ENCODE assay signal across 1 cellular context in genomic region chr15:90201150-90201943, GRCh38.
A peak's percentile ranks its signal among the peaks of the same experiment; 100 is the strongest.
TF ChIP-seq lines count a peak whose summit lies in the region.

Gene SEMA4B, plus strand, starts transcription at chr15:90201330. Its CDS starts 249 bp downstream, at chr15:90201579.

TF ChIP-seq in HepG2, 621 proteins besides CTCF, POLR2A, EP300 and RAD21 (continued from another document and continues in another):
- TF ChIP-seq ZNF691 (CRISPR knock-in tag; IDR thresholded peaks at IDR 0.05; ENCODE audit: borderline replicate concordance, low read depth): no peak
- peak; percentile 50; the same call in 1 of the 2 replicates for TF ChIP-seq POLR2AphosphoS5 (IDR thresholded peaks at IDR 0.05; ENCODE audit: low read depth, low read length)
- 0 out of 2 replicates have a peak, but pooled peaks have one; percentile 32 for TF ChIP-seq ZXDC (CRISPR knock-in tag; IDR thresholded peaks at IDR 0.05)
- peak; percentile 77; the same call in 1 of the 2 replicates for TF ChIP-seq ZNF687 (CRISPR knock-in tag; IDR thresholded peaks at IDR 0.05)
- TF ChIP-seq ZFYVE20 (CRISPR knock-in tag; IDR thresholded peaks at IDR 0.05; ENCODE audit: borderline replicate concordance, low read depth): 0 out of 2 replicates have a peak, but pooled peaks have one; percentile 58
- peak; percentile 88 for TF ChIP-seq ELF3 (CRISPR knock-in tag; IDR thresholded peaks at IDR 0.05)
- peak; percentile 64 for TF ChIP-seq ZFY (CRISPR knock-in tag; IDR thresholded peaks at IDR 0.05)
- 0 out of 2 replicates have a peak, but pooled peaks have one; percentile 27 for TF ChIP-seq ZNF564 (CRISPR knock-in tag; IDR thresholded peaks at IDR 0.05)
- 0 out of 2 replicates have a peak, but pooled peaks have one; percentile 56 for TF ChIP-seq BATF2 (CRISPR knock-in tag; IDR thresholded peaks at IDR 0.05)
- TF ChIP-seq ARID5B (CRISPR knock-in tag; IDR thresholded peaks at IDR 0.05): no peak; the same call in 1 of the 2 replicates
- TF ChIP-seq YEATS4 (CRISPR knock-in tag; IDR thresholded peaks at IDR 0.05; ENCODE audit: borderline replicate concordance): 0 out of 2 replicates have a peak, but pooled peaks have one; percentile 46
- TF ChIP-seq HOXA5 (CRISPR knock-in tag; IDR thresholded peaks at IDR 0.05): no peak
- no peak for TF ChIP-seq ZNF562 (CRISPR knock-in tag; IDR thresholded peaks at IDR 0.05; ENCODE audit: borderline replicate concordance)
- no peak for TF ChIP-seq SSRP1 (CRISPR knock-in tag; IDR thresholded peaks at IDR 0.05)
- TF ChIP-seq AGO1 (IDR thresholded peaks at IDR 0.05; ENCODE audit: low read depth, low read length, poor library complexity, severe bottlenecking): no peak
- no peak for TF ChIP-seq ASH2L (IDR thresholded peaks at IDR 0.05; ENCODE audit: insufficient read length, low read depth, low read length)
- TF ChIP-seq TRIM24 (CRISPR knock-in tag; IDR thresholded peaks at IDR 0.05): no peak
- TF ChIP-seq ZNF800 (CRISPR knock-in tag; IDR thresholded peaks at IDR 0.05): no peak
- no peak for TF ChIP-seq KDM3A (CRISPR knock-in tag; IDR thresholded peaks at IDR 0.05; ENCODE audit: low read depth)
- TF ChIP-seq ZNF567 (CRISPR knock-in tag; IDR thresholded peaks at IDR 0.05; ENCODE audit: borderline replicate concordance): peak; percentile 81; the same call in 1 of the 2 replicates
- no peak for TF ChIP-seq ZBTB46 (CRISPR knock-in tag; IDR thresholded peaks at IDR 0.05; ENCODE audit: borderline replicate concordance)
- TF ChIP-seq CREBL2 (CRISPR knock-in tag; IDR thresholded peaks at IDR 0.05; ENCODE audit: borderline replicate concordance): 0 out of 2 replicates have a peak, but pooled peaks have one; percentile 50
- no peak for TF ChIP-seq ZFP36L2 (CRISPR knock-in tag; IDR thresholded peaks at IDR 0.05)
- no peak for TF ChIP-seq ZBTB44 (CRISPR knock-in tag; IDR thresholded peaks at IDR 0.05)
- peak; percentile 44; the same call in 1 of the 2 replicates for TF ChIP-seq NFKB2 (CRISPR knock-in tag; IDR thresholded peaks at IDR 0.05; ENCODE audit: borderline replicate concordance)
- no peak for TF ChIP-seq ZMYM2 (CRISPR knock-in tag; IDR thresholded peaks at IDR 0.05)
- no peak for TF ChIP-seq RARA (CRISPR knock-in tag; IDR thresholded peaks at IDR 0.05)
- TF ChIP-seq ZNF350 (CRISPR knock-in tag; IDR thresholded peaks at IDR 0.05; ENCODE audit: borderline replicate concordance, low read depth): no peak
- TF ChIP-seq JARID2 (CRISPR knock-in tag; IDR thresholded peaks at IDR 0.05; ENCODE audit: insufficient replicate concordance): no peak
- no peak for TF ChIP-seq FOXC1 (CRISPR knock-in tag; IDR thresholded peaks at IDR 0.05; ENCODE audit: borderline replicate concordance)
- peak; percentile 42 for TF ChIP-seq IKZF4 (CRISPR knock-in tag; IDR thresholded peaks at IDR 0.05; ENCODE audit: borderline replicate concordance, low read depth, not compliant biosample characterization)
- no peak for TF ChIP-seq ZNF224 (CRISPR knock-in tag; IDR thresholded peaks at IDR 0.05)
- peak; percentile 81 for TF ChIP-seq GABPB1 (CRISPR knock-in tag; IDR thresholded peaks at IDR 0.05)
- TF ChIP-seq ZNF883 (CRISPR knock-in tag; IDR thresholded peaks at IDR 0.05; ENCODE audit: not compliant biosample characterization): peak; percentile 19
- TF ChIP-seq ARNTL (CRISPR knock-in tag; IDR thresholded peaks at IDR 0.05): no peak; the same call in none of the 2 replicates
- TF ChIP-seq ZNF124 (CRISPR knock-in tag; IDR thresholded peaks at IDR 0.05): no peak
- 0 out of 2 replicates have a peak, but pooled peaks have one; percentile 22 for TF ChIP-seq ZSCAN20 (CRISPR knock-in tag; IDR thresholded peaks at IDR 0.05; ENCODE audit: borderline replicate concordance)
- 0 out of 2 replicates have a peak, but pooled peaks have one; percentile 6 for TF ChIP-seq KMT2B (CRISPR knock-in tag; IDR thresholded peaks at IDR 0.05)
- no peak for TF ChIP-seq TEF (CRISPR knock-in tag; IDR thresholded peaks at IDR 0.05)
- no peak for TF ChIP-seq ZNF546 (CRISPR knock-in tag; conservative IDR thresholded peaks at IDR 0.05)
- TF ChIP-seq ZNF713 (CRISPR knock-in tag; IDR thresholded peaks at IDR 0.05): peak; percentile 9; the same call in 1 of the 2 replicates
- 0 out of 2 replicates have a peak, but pooled peaks have one; percentile 30 for TF ChIP-seq ZNF547 (CRISPR knock-in tag; IDR thresholded peaks at IDR 0.05)
- no peak for TF ChIP-seq ZNF839 (CRISPR knock-in tag; IDR thresholded peaks at IDR 0.05; ENCODE audit: borderline replicate concordance)
- peak; percentile 80 for TF ChIP-seq RBFOX2 (IDR thresholded peaks at IDR 0.05; ENCODE audit: low read depth, low read length)
